Comparison of ENCODE assay signal across 8 cellular contexts in genomic region chr3:25910997-25911396, GRCh38.
A peak's percentile ranks its signal among the peaks of the same experiment; 100 is the strongest.
DNase-seq lines count a peak whose midpoint lies in the region; ATAC-seq and TF ChIP-seq lines count a peak whose summit lies in the region.

No MANE protein-coding gene starts in this region.

- H3K4me1 ChIP-seq in colonic mucosa (no peaks in the 10 kb centered on the region), psoas muscle (no peaks in the 10 kb centered on the region)

- peak; percentile 60 for ATAC-seq in GM21576 (IDR thresholded peaks at IDR 0.05; ENCODE audit: unreplicated experiment)
- ATAC-seq in psoas muscle = no peak
- ATAC-seq in HG03196 (IDR thresholded peaks at IDR 0.05; ENCODE audit: unreplicated experiment) = no peak

- no peaks in the 10 kb centered on the region for H3K27me3 ChIP-seq in colonic mucosa
- H3K27me3 ChIP-seq in psoas muscle (ENCODE audit: insufficient read depth in 3 of 3, low read length in 2 of 3) = no peaks in the 10 kb centered on the region

- CTCF ChIA-PET in AG04449 (lab: Yijun Ruan, JAX) = interaction anchor here (0.8 to 1.1 kb wide), 2 partner anchors 65 to 264 kb away, joined by 3 to 6 read pairs; no protein-coding TSS in a partner anchor

- intact Hi-C loops in colonic mucosa (cut with DNase I) (no loop called here), psoas muscle (cut with DNase I) (no loop called here)

- H3K27ac ChIP-seq in colonic mucosa (no peak overlapping the region), psoas muscle (no peak overlapping the region)

- WGBS in psoas muscle, 3 donors = 74 to 78% (median 76%) methylated on average over 4 of the region's 4 CpGs

- H3K4me3 ChIP-seq in AG04449 (ENCODE audit: low read depth, low read length) (no peak overlapping the region), colonic mucosa (no peak overlapping the region), psoas muscle (no peak overlapping the region)

- peak; percentile 19 for TF ChIP-seq CTCF in AG04449 (IDR thresholded peaks at IDR 0.05; ENCODE audit: insufficient read depth, low read length, missing control alignments)
- peak; percentile 20 for TF ChIP-seq CTCF in colonic mucosa (IDR thresholded peaks at IDR 0.05)
- TF ChIP-seq CTCF in psoas muscle (IDR thresholded peaks at IDR 0.05) = peak; percentile 21

- DNase-seq in AG04449 (ENCODE audit: low read depth, low spot score) (no peak), T follicular helper cell (ENCODE audit: low read depth) (peak; percentile 11), colonic mucosa (peak; percentile 41), psoas muscle (no peak), COR-L47 (lab: John Stamatoyannopoulos, UW) (no peak), GM03348 (ENCODE audit: low spot score) (no peak)

- no peak overlapping the region for H3K9ac ChIP-seq in colonic mucosa (ENCODE audit: low read depth in 2 of 2, low read length in 2 of 2)

- H3K9me3 ChIP-seq in colonic mucosa = no peaks in the 10 kb centered on the region
- no peaks in the 10 kb centered on the region for H3K9me3 ChIP-seq in psoas muscle

- POLR2A ChIA-PET in AG04449 (lab: Yijun Ruan, JAX) = no interaction called here

- no peaks in the 10 kb centered on the region for H3K36me3 ChIP-seq in colonic mucosa
- no peaks in the 10 kb centered on the region for H3K36me3 ChIP-seq in psoas muscle (ENCODE audit: insufficient read depth in 1 of 2, low read depth in 1 of 2)

Comparison
In these comparisons a context has a peak if more than half of its experiments do, and no peak if none do; other contexts are left out.
1. DNase-seq: peak in T follicular helper cell (single experiment) and colonic mucosa (single experiment); none in AG04449 (single experiment), psoas muscle (0 of 2), COR-L47 (single experiment) and GM03348 (single experiment).
2. Peak in every context shown above with its lines, with median percentiles within 50 percentile points of each other: CTCF ChIP-seq.